In the genomic region with DNA sequence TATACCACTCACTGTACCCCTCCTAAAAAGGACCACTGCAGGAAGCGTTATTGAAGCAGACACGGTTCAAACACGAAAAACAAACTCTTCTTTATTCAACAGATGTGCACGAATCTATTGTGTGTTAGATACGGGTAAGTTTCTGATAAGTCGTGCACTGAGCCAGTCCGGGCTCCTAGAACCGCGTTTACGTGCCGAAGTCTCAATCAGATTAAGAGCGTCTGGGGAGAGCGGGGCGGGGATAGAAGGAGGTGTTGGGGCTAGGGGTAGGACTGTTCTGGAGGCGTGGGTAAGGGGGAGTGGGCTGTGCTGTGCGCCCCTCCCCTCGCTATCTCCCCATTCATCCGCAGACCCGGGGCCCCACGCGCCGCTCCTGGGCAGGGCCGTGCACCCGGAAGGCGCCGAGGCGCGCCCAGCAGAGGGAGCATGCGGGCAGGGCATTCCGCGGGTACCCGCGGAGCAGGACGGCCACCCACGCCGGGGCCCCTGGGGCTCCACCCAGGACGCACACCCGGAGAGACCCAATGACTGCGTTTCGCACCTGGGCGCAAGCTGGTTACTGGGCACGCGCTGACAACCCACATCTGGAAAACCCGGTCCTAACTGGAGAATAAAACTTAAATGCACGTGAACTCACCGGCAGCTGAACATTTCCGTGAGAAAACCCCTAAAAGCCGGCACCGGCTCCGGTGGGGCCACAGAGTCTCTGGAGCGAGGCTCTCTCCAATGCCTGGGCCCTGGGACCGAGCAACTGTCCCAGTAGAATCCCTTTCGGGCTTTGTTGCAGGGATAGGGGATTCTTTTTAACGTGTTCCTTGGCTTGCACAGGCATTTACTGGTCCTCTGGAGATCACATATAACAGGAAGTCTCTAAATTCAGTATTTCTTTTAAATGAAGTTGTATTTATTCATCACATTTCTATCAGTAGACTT, we compare ENCODE assay signal across 8 cellular contexts.
DNase-seq lines count a peak whose midpoint lies in the region; ATAC-seq and TF ChIP-seq lines count a peak whose summit lies in the region.

No MANE protein-coding gene starts in this region.

- TF ChIP-seq CTCF in GM12875 (IDR thresholded peaks at IDR 0.05; ENCODE audit: borderline replicate concordance, insufficient read depth, low read depth, low read length) = peak; percentile 90
- peak; percentile 69 for TF ChIP-seq CTCF in NB4 (IDR thresholded peaks at IDR 0.05; ENCODE audit: low read depth, low read length)
- peak; percentile 79 for TF ChIP-seq CTCF in astrocyte of the cerebellum (IDR thresholded peaks at IDR 0.05; ENCODE audit: low read depth, low read length, missing control alignments)
- peak; percentile 77 for TF ChIP-seq CTCF in retinal pigment epithelial cell (conservative IDR thresholded peaks at IDR 0.05; ENCODE audit: low read depth, low read length)

- ATAC-seq in HG02571 (IDR thresholded peaks at IDR 0.05; ENCODE audit: unreplicated experiment) = peak; percentile 68

- peak overlapping the region; percentile 44 for H3K4me3 ChIP-seq in GM12875 (ENCODE audit: low read depth, low read length)
- peak overlapping the region; percentile 70 for H3K4me3 ChIP-seq in NB4 (ENCODE audit: low read depth, low read length)
- H3K4me3 ChIP-seq in astrocyte of the cerebellum (ENCODE audit: low read depth, low read length) = peak overlapping the region; percentile 29
- H3K4me3 ChIP-seq in retinal pigment epithelial cell (ENCODE audit: low read length) = peak overlapping the region; percentile 57

- peak; percentile 38 for TF ChIP-seq POLR2A in NB4 (IDR thresholded peaks at IDR 0.05; ENCODE audit: extremely low read depth, insufficient read length)

- DNase-seq in NB4 (ENCODE audit: low read depth) = peak; percentile 91
- DNase-seq in T1000 (lab: John Stamatoyannopoulos, UW) = peak; percentile 75
- peak; percentile 45 for DNase-seq in astrocyte of the cerebellum (ENCODE audit: low read depth)
- peak; percentile 77 to 79 for DNase-seq in hippocampal formation (lab: John Stamatoyannopoulos, UW)
- peak; percentile 52 for DNase-seq in retinal pigment epithelial cell (ENCODE audit: low read depth)
- DNase-seq in NCI-H2029 (lab: John Stamatoyannopoulos, UW) = no peak

- in situ Hi-C loops in astrocyte of the cerebellum (cut with HindIII; ENCODE audit: low sequenced_read_pairs) = no loop called here
